8 cellular contexts compared by ENCODE assay signal in genomic region chr7:97006146-97006950, GRCh38. TPM values are rescaled to one million over a fixed set of nuclear protein-coding genes. Genes with fewer than 3 reads are reported as not detected.
DNase-seq lines count a peak whose midpoint lies in the region; ATAC-seq and TF ChIP-seq lines count a peak whose summit lies in the region.

No MANE protein-coding gene starts in this region.

- DNase-seq in ACHN (peak; percentile 13), HuH-7 (ENCODE audit: low spot score) (peak; percentile 90), T-helper 17 cell (no peak), AML-193 (lab: John Stamatoyannopoulos, UW) (no peak), hypothalamus (lab: John Stamatoyannopoulos, UW) (no peak)

- H4K20me1 ChIP-seq in neural cell (ENCODE audit: insufficient read depth): peaks cover 8% of the 10 kb centered on the region

- TF ChIP-seq CTCF in neural cell (IDR thresholded peaks at IDR 0.05; ENCODE audit: poor library complexity, severe bottlenecking): no peak

- H3K4me2 ChIP-seq in neural cell (ENCODE audit: low read length): no peak overlapping the region

- no peak for TF ChIP-seq RAD21 in neural cell (conservative IDR thresholded peaks at IDR 0.05)

- peaks cover 87% of the 10 kb centered on the region for H3K79me2 ChIP-seq in neural cell (replicated peaks; ENCODE audit: insufficient read depth, low read length)

- H3K27me3 ChIP-seq in esophagus (ENCODE audit: control insufficient read depth in 1 of 2, insufficient read depth in 2 of 2, low read length in 2 of 2) (peaks cover 6 to 32% of the 10 kb centered on the region in 2 donors), neural cell (ENCODE audit: insufficient read depth, low read depth, low read length) (peaks cover 19% of the 10 kb centered on the region)

- H3K4me3 ChIP-seq in esophagus (ENCODE audit: low read depth in 1 of 2, low read length in 2 of 2) (peak overlapping the region; percentile 32 to 45), neural cell (ENCODE audit: low read length) (peak overlapping the region; percentile 87)

- no peak for TF ChIP-seq EP300 in neural cell (conservative IDR thresholded peaks at IDR 0.05; ENCODE audit: poor library complexity, severe bottlenecking)

- H3K36me3 ChIP-seq in esophagus (ENCODE audit: control insufficient read depth in 2 of 2, insufficient read depth in 2 of 2, low read length in 1 of 2) (no peaks in the 10 kb centered on the region), neural cell (ENCODE audit: insufficient read depth, low read length) (peaks cover 11% of the 10 kb centered on the region)

- H3K9me3 ChIP-seq in T-helper 17 cell (ENCODE audit: control insufficient read depth, low read length, poor library complexity, severe bottlenecking) (peaks cover 8% of the 10 kb centered on the region), esophagus (ENCODE audit: control insufficient read depth in 2 of 2, insufficient read depth in 1 of 2, low read depth in 1 of 2, low read length in 1 of 2) (peaks cover 0 to 2% of the 10 kb centered on the region in 2 donors), neural cell (ENCODE audit: low read length) (no peaks in the 10 kb centered on the region)

- peaks cover 2 to 3% of the 10 kb centered on the region in 2 donors for H3K4me1 ChIP-seq in esophagus (ENCODE audit: control insufficient read depth in 2 of 2, insufficient read depth in 2 of 2, low read length in 1 of 2)

- peak overlapping the region; percentile 84 for H3K4me3 Mint-ChIP-seq in T-helper 17 cell

- peaks cover 74% of the 10 kb centered on the region for H3K27me3 Mint-ChIP-seq in T-helper 17 cell

- H3K4me1 Mint-ChIP-seq in T-helper 17 cell: peaks cover 5% of the 10 kb centered on the region

- H3F3A ChIP-seq in neural cell (ENCODE audit: insufficient read depth, low read length, poor library complexity, severe bottlenecking): peaks cover 14% of the 10 kb centered on the region

- H3K9ac ChIP-seq in neural cell (ENCODE audit: low read length): peak overlapping the region; percentile 99

- H2AFZ ChIP-seq in neural cell (ENCODE audit: low read depth, low read length): no peak overlapping the region

- H3K36me3 Mint-ChIP-seq in T-helper 17 cell (ENCODE audit: low read depth): no peaks in the 10 kb centered on the region

- no peak overlapping the region for H3K27ac Mint-ChIP-seq in T-helper 17 cell

- WGBS in esophagus, 2 donors: 3 to 4% methylated on average over 35 to 79 of the region's 79 CpGs

- in situ Hi-C loops in ACHN (cut with HindIII; ENCODE audit: low pct_ligation_motif_present, low pct_unique_long_range_greater_than_20kb, low sequenced_read_pairs): no loop called here

- H3K9me2 ChIP-seq in neural cell (ENCODE audit: insufficient read depth, low read length): no peaks in the 10 kb centered on the region

- H3K27ac ChIP-seq in esophagus (ENCODE audit: low read depth in 2 of 2, low read length in 1 of 2): peak overlapping the region in 1 of 2 donors; percentile 34
- H3K27ac ChIP-seq in neural cell (ENCODE audit: low read length): peak overlapping the region; percentile 100

- peak; percentile 61 for ATAC-seq in GM19043 (IDR thresholded peaks at IDR 0.05; ENCODE audit: low read depth, unreplicated experiment)
- peak; percentile 75 for ATAC-seq in T-helper 17 cell

TF ChIP-seq in neural cell, 6 proteins besides CTCF, POLR2A, EP300 and RAD21:
- TF ChIP-seq SMC3 (conservative IDR thresholded peaks at IDR 0.05; ENCODE audit: poor library complexity) (no peak), REST (IDR thresholded peaks at IDR 0.05; ENCODE audit: borderline replicate concordance) (peak; percentile 15), POLR2AphosphoS5 (IDR thresholded peaks at IDR 0.05) (peak; percentile 76), TAF1 (IDR thresholded peaks at IDR 0.05; ENCODE audit: low read depth) (peak; percentile 20)

RNA-seq across cellular contexts. Expression of gene DLX6, which starts 1.0 kb away (rescaled TPM):
- total RNA-seq in T-helper 17 cell: not detected
- polyA plus RNA-seq in esophagus: under 1 TPM in 1 of 2 donors, not detected in 1; 0.06 TPM
- polyA plus RNA-seq in neural cell: 53.6 and 58.8 TPM in 2 replicates
- polyA minus RNA-seq in neural cell: 94.0 and 104 TPM in 2 replicates

RNA-seq across cellular contexts. Expression of gene DLX5, which starts 18.3 kb away (rescaled TPM):
- total RNA-seq in T-helper 17 cell: not detected
- polyA plus RNA-seq in esophagus: 1 to 10 TPM; 1.4 to 2.7 TPM
- polyA plus RNA-seq in neural cell: 40.5 and 44.6 TPM in 2 replicates
- 61.4 and 76.9 TPM in 2 replicates for polyA minus RNA-seq in neural cell

Comparison
In these comparisons a context has a peak if more than half of its experiments do, and no peak if none do; other contexts are left out.
1. DNase-seq: peak in ACHN (single experiment) and HuH-7 (single experiment); none in T-helper 17 cell (0 of 3), AML-193 (0 of 2) and hypothalamus (0 of 51).
2. RNA of gene DLX6, which starts 1.0 kb away (polyA plus RNA-seq): 53.6 to 58.8 TPM in neural cell; 0.06 TPM in esophagus; every median in the first group is over 10 times any median in the second.
3. RNA of gene DLX5, which starts 18.3 kb away (polyA plus RNA-seq): 40.5 to 44.6 TPM in neural cell; 1.4 to 2.7 TPM in esophagus; every median in the first group is over 10 times any median in the second.